In the genomic region with DNA sequence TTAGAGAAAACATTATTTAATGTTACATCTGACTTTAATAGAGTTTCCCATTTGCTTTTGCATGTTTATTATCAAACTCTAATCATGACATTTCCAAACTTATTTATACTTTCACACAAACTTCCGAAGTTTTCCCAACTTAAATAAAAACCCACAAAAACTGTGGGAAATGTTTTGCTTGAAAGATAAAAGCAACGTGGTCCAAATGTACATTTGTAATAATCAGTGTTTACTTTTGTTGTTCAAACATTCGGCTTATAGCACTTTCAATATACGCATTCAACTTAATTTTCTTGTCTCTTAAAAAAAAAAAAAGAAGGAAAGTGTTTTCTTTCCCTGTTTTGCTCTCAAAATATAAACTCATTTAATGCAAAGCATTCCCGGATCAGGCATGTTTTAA, we compare ENCODE assay signal across 19 cellular contexts.
"Had no signal": no experiment of that assay in that cellular context is flagged by ENCODE, and none has a peak within 500 bp of the region (broad histone marks: within the 10 kb centered on the region; RNA-seq: fewer than 3 reads in every experiment).

No MANE protein-coding gene starts in this region.

- H3K36me3 Mint-ChIP-seq: activated CD4-positive, alpha-beta memory T cell treated with anti-CD3 and anti-CD28 coated beads for 36 hours; activated CD8-positive, alpha-beta memory T cell treated with anti-CD3 and anti-CD28 coated beads, Interleukin-2, amount 10 ng/mL, durations not matched to agents 7 days and 5 days; activated naive CD4-positive, alpha-beta T cell treated with anti-CD3 and anti-CD28 coated beads, Interleukin-2, amount 50 U/mL, for 24 hours; stimulated activated effector memory CD8-positive, alpha-beta T cell treated with anti-CD3 and anti-CD28 coated beads, Interleukin-12 subunit alpha, Interleukin-12 subunit beta, amount 100 ng/mL, for 72 hours had no signal

- H3K27ac ChIP-seq: cardiac muscle cell, left lung, pancreas, thoracic aorta, upper lobe of right lung, VCaP had no signal

- H3K27me3 Mint-ChIP-seq: activated CD4-positive, alpha-beta memory T cell treated with anti-CD3 and anti-CD28 coated beads for 36 hours; activated CD8-positive, alpha-beta memory T cell treated with anti-CD3 and anti-CD28 coated beads, Interleukin-2, amount 10 ng/mL, durations not matched to agents 7 days and 5 days; activated naive CD4-positive, alpha-beta T cell treated with anti-CD3 and anti-CD28 coated beads, Interleukin-2, amount 50 U/mL, for 24 hours; activated T-cell treated with anti-CD3 and anti-CD28 coated beads, Interleukin-2, amount 50 U/mL, for 24 hours; naive thymus-derived CD4-positive, alpha-beta T cell had no signal

- H3K4me3 ChIP-seq: cardiac muscle cell, left lung, mucosa of descending colon, pancreas, thoracic aorta, upper lobe of right lung had no signal

- DNase-seq: activated CD4-positive, alpha-beta memory T cell treated with anti-CD3 and anti-CD28 coated beads for 36 hours; activated CD8-positive, alpha-beta memory T cell treated with anti-CD3 and anti-CD28 coated beads, Interleukin-2, amount 10 ng/mL, durations not matched to agents 7 days and 5 days; activated effector memory CD4-positive, alpha-beta T cell treated with Interleukin-2 at 50 U/mL for 16 hours; activated T-cell treated with anti-CD3 and anti-CD28 coated beads, Interleukin-2, amount 50 U/mL, for 24 hours; endodermal cell; erythroblast; islet precursor cell; left lung; mammary epithelial cell; mucosa of descending colon; naive thymus-derived CD4-positive, alpha-beta T cell; pancreas; T1000; upper lobe of right lung had no signal

- H3K27ac Mint-ChIP-seq: activated CD4-positive, alpha-beta memory T cell treated with anti-CD3 and anti-CD28 coated beads for 36 hours; activated CD8-positive, alpha-beta memory T cell treated with anti-CD3 and anti-CD28 coated beads, Interleukin-2, amount 10 ng/mL, durations not matched to agents 7 days and 5 days; activated naive CD4-positive, alpha-beta T cell treated with anti-CD3 and anti-CD28 coated beads, Interleukin-2, amount 50 U/mL, for 24 hours; activated T-cell treated with anti-CD3 and anti-CD28 coated beads, Interleukin-2, amount 50 U/mL, for 24 hours; endodermal cell; naive thymus-derived CD4-positive, alpha-beta T cell; stimulated activated effector memory CD8-positive, alpha-beta T cell treated with anti-CD3 and anti-CD28 coated beads, Interleukin-12 subunit alpha, Interleukin-12 subunit beta, amount 100 ng/mL, for 72 hours had no signal

- ATAC-seq: activated CD8-positive, alpha-beta memory T cell treated with anti-CD3 and anti-CD28 coated beads, Interleukin-2, amount 10 ng/mL, durations not matched to agents 7 days and 5 days; left lung; mucosa of descending colon; naive thymus-derived CD4-positive, alpha-beta T cell; pancreas; stimulated activated effector memory CD8-positive, alpha-beta T cell treated with anti-CD3 and anti-CD28 coated beads, Interleukin-12 subunit alpha, Interleukin-12 subunit beta, amount 100 ng/mL, for 72 hours; upper lobe of right lung had no signal

- H3K36me3 ChIP-seq: cardiac muscle cell, left lung, pancreas, thoracic aorta, upper lobe of right lung had no signal

- H3K9me3 Mint-ChIP-seq: activated CD4-positive, alpha-beta memory T cell treated with anti-CD3 and anti-CD28 coated beads for 36 hours; activated naive CD4-positive, alpha-beta T cell treated with anti-CD3 and anti-CD28 coated beads, Interleukin-2, amount 50 U/mL, for 24 hours; activated T-cell treated with anti-CD3 and anti-CD28 coated beads, Interleukin-2, amount 50 U/mL, for 24 hours; endodermal cell; naive thymus-derived CD4-positive, alpha-beta T cell; stimulated activated effector memory CD8-positive, alpha-beta T cell treated with anti-CD3 and anti-CD28 coated beads, Interleukin-12 subunit alpha, Interleukin-12 subunit beta, amount 100 ng/mL, for 72 hours had no signal

- H3K4me1 Mint-ChIP-seq: endodermal cell had no signal

- H3K4me1 ChIP-seq: upper lobe of right lung had no signal

- H3K4me3 Mint-ChIP-seq: activated CD4-positive, alpha-beta memory T cell treated with anti-CD3 and anti-CD28 coated beads for 36 hours; activated CD8-positive, alpha-beta memory T cell treated with anti-CD3 and anti-CD28 coated beads, Interleukin-2, amount 10 ng/mL, durations not matched to agents 7 days and 5 days; activated naive CD4-positive, alpha-beta T cell treated with anti-CD3 and anti-CD28 coated beads, Interleukin-2, amount 50 U/mL, for 24 hours; activated T-cell treated with anti-CD3 and anti-CD28 coated beads, Interleukin-2, amount 50 U/mL, for 24 hours; endodermal cell; naive thymus-derived CD4-positive, alpha-beta T cell; stimulated activated effector memory CD8-positive, alpha-beta T cell treated with anti-CD3 and anti-CD28 coated beads, Interleukin-12 subunit alpha, Interleukin-12 subunit beta, amount 100 ng/mL, for 72 hours had no signal

- H3K27me3 ChIP-seq: cardiac muscle cell, left lung, pancreas, upper lobe of right lung had no signal

- H3K9me3 ChIP-seq: left lung, mucosa of descending colon, pancreas, thoracic aorta, upper lobe of right lung had no signal
